Comparison of ENCODE assay signal across 12 cellular contexts in genomic region chr12:89733579-89734201, GRCh38. TPM values are rescaled to one million over a fixed set of nuclear protein-coding genes. Genes with fewer than 3 reads are reported as not detected.
DNase-seq lines count a peak whose midpoint lies in the region; ATAC-seq and TF ChIP-seq lines count a peak whose summit lies in the region.
"Had no signal": no experiment of that assay in that cellular context is flagged by ENCODE, and none has a peak within 500 bp of the region (broad histone marks: within the 10 kb centered on the region; RNA-seq: fewer than 3 reads in every experiment).

No MANE protein-coding gene starts in this region.

- no peak overlapping the region for H3K23ac ChIP-seq in mesenchymal stem cell (ENCODE audit: low read length in 2 of 2)

- WGBS in mesenchymal stem cell = 42% methylated on average over 2 of the region's 5 CpGs

- H3K27me3 Mint-ChIP-seq in CD4-positive, alpha-beta memory T cell = no peaks in the 10 kb centered on the region
- H3K27me3 Mint-ChIP-seq: activated naive CD8-positive, alpha-beta T cell had no signal

- H3K4me2 ChIP-seq in Loucy (ENCODE audit: low read depth, low read length, poor library complexity, severe bottlenecking) (peak overlapping the region; percentile 14), mesenchymal stem cell (ENCODE audit: low read length, poor library complexity, severe bottlenecking) (no peak overlapping the region), Karpas-422 (ENCODE audit: low read depth, low read length, poor library complexity, severe bottlenecking) (no peak overlapping the region)

- no peaks in the 10 kb centered on the region for H3K79me1 ChIP-seq in mesenchymal stem cell (replicated peaks; ENCODE audit: low read length, poor library complexity, severe bottlenecking)

- H2AK5ac ChIP-seq in mesenchymal stem cell (ENCODE audit: low read length, severe bottlenecking) = no peak overlapping the region

- peaks cover 0 to 2% of the 10 kb centered on the region in 2 donors for H3K36me3 Mint-ChIP-seq in CD4-positive, alpha-beta memory T cell

- no peak overlapping the region for H2BK5ac ChIP-seq in mesenchymal stem cell (ENCODE audit: low read depth, low read length, poor library complexity, severe bottlenecking)

- CTCF ChIA-PET in CD4-positive, alpha-beta memory T cell (lab: Charles Lee; ENCODE audit: partially characterized antibody) = no interaction called here

- H2AFZ ChIP-seq in Loucy (ENCODE audit: low read length) = no peak overlapping the region
- no peak overlapping the region for H2AFZ ChIP-seq in mesenchymal stem cell (ENCODE audit: low read depth, low read length)
- no peak overlapping the region for H2AFZ ChIP-seq in Karpas-422 (ENCODE audit: low read length)

- H3K4me3 ChIP-seq in CD4-positive, alpha-beta memory T cell (ENCODE audit: low read length in 2 of 2) = no peak overlapping the region
- H3K4me3 ChIP-seq in Loucy (ENCODE audit: low read length, poor library complexity, severe bottlenecking) = no peak overlapping the region
- peak overlapping the region; percentile 17 for H3K4me3 ChIP-seq in adipocyte (ENCODE audit: low read length)
- H3K4me3 ChIP-seq in mesenchymal stem cell (ENCODE audit: insufficient read depth in 1 of 2, low read depth in 1 of 2, low read length in 2 of 2) = peak overlapping the region in 1 of 2 experiments; percentile 11
- H3K4me3 ChIP-seq in Karpas-422 (ENCODE audit: low read length) = no peak overlapping the region
- H3K4me3 ChIP-seq: skin epidermis, thoracic aorta had no signal

- no peak overlapping the region for H2BK15ac ChIP-seq in mesenchymal stem cell (ENCODE audit: low read depth, poor library complexity, severe bottlenecking)

- peak overlapping the region in 5 of 8 donors; percentile 1 to 54 (median 16) for H3K4me3 Mint-ChIP-seq in CD4-positive, alpha-beta memory T cell
- H3K4me3 Mint-ChIP-seq: activated naive CD8-positive, alpha-beta T cell; T-helper 1 cell treated with Interleukin-12 subunit alpha and Interleukin-12 subunit beta and Interleukin-4 antibody, amounts not matched to agents 30 μg/mL and 1 μg/mL, for 36 hours had no signal

- no peak overlapping the region for H3K14ac ChIP-seq in mesenchymal stem cell (ENCODE audit: low read length in 2 of 2)

- POLR2A ChIA-PET in CD4-positive, alpha-beta memory T cell (lab: Charles Lee; ENCODE audit: partially characterized antibody) = interaction anchor here (0.6 to 1.5 kb wide), 3 partner anchors 23 to 129 kb away, joined by 3 to 8 read pairs (median 3); partner anchors contain the start of gene ATP2B1

- H3K18ac ChIP-seq in mesenchymal stem cell (ENCODE audit: low read depth in 1 of 2, low read length in 2 of 2) = no peak overlapping the region

- no peaks in the 10 kb centered on the region for H3K79me2 ChIP-seq in Loucy (ENCODE audit: insufficient read depth, low read length)
- H3K79me2 ChIP-seq in Karpas-422 (ENCODE audit: low read length) = no peaks in the 10 kb centered on the region

- H4K91ac ChIP-seq in mesenchymal stem cell (ENCODE audit: low read length) = no peak overlapping the region

- TF ChIP-seq CTCF in Loucy (conservative IDR thresholded peaks at IDR 0.05; ENCODE audit: low read length) = no peak

- H3K4ac ChIP-seq in mesenchymal stem cell (ENCODE audit: low read depth in 1 of 2, low read length in 2 of 2) = no peak overlapping the region

- peak overlapping the region in 3 of 7 donors; percentile 1 to 24 (median 6) for H3K27ac Mint-ChIP-seq in CD4-positive, alpha-beta memory T cell
- H3K27ac Mint-ChIP-seq: activated naive CD8-positive, alpha-beta T cell; T-helper 1 cell treated with Interleukin-12 subunit alpha and Interleukin-12 subunit beta and Interleukin-4 antibody, amounts not matched to agents 30 μg/mL and 1 μg/mL, for 36 hours had no signal

- H3K9me2 ChIP-seq in Loucy (replicated peaks; ENCODE audit: low read depth, low read length) (no peaks in the 10 kb centered on the region), Karpas-422 (replicated peaks; ENCODE audit: insufficient read depth, low read length) (0 out of 2 replicates have a peak, but pooled peaks cover 7% of the 10 kb centered on the region)

- DNase-seq in CD4-positive, alpha-beta memory T cell = peak in 4 of 5 donors; percentile 16 to 44 (median 26)
- DNase-seq in adipocyte (ENCODE audit: low read depth) (peak; percentile 89), mesenchymal stem cell (peak; percentile 93), NCI-H2171 treated with DMSO at 0.1 percent for 48 hours (lab: John Stamatoyannopoulos, UW) (no peak), midbrain (lab: John Stamatoyannopoulos, UW) (no peak), Karpas-422 (no peak)

- H3K4me1 Mint-ChIP-seq in CD4-positive, alpha-beta memory T cell = peaks cover 8 to 17% (median 12%) of the 10 kb centered on the region in 4 donors

- H3F3A ChIP-seq in Loucy (ENCODE audit: low read depth) = no peaks in the 10 kb centered on the region

- H3K9me3 ChIP-seq in CD4-positive, alpha-beta memory T cell (ENCODE audit: control insufficient read depth in 1 of 2, low read length in 2 of 2) = no peaks in the 10 kb centered on the region
- no peaks in the 10 kb centered on the region for H3K9me3 ChIP-seq in Loucy (ENCODE audit: insufficient read depth, low read depth, low read length)
- peaks cover 12% of the 10 kb centered on the region for H3K9me3 ChIP-seq in adipocyte (ENCODE audit: control insufficient read depth, low read length)
- H3K9me3 ChIP-seq in mesenchymal stem cell (ENCODE audit: control insufficient read depth, low read length) = peaks cover 18% of the 10 kb centered on the region
- H3K9me3 ChIP-seq in Karpas-422 (ENCODE audit: low read length) = no peaks in the 10 kb centered on the region
- H3K9me3 ChIP-seq: thoracic aorta had no signal

- no peak overlapping the region for H4K8ac ChIP-seq in mesenchymal stem cell (ENCODE audit: low read length)

- no peak overlapping the region for H3K9ac ChIP-seq in Loucy (ENCODE audit: low read depth, low read length, poor library complexity, severe bottlenecking)
- no peak overlapping the region for H3K9ac ChIP-seq in adipocyte (ENCODE audit: low read length)
- H3K9ac ChIP-seq in mesenchymal stem cell (ENCODE audit: low read length) = peak overlapping the region; percentile 92
- H3K9ac ChIP-seq in Karpas-422 (ENCODE audit: low read length) = no peak overlapping the region

- H4K20me1 ChIP-seq in Loucy (ENCODE audit: insufficient read depth, low read length, poor library complexity, severe bottlenecking) = no peaks in the 10 kb centered on the region
- H4K20me1 ChIP-seq in Karpas-422 (ENCODE audit: insufficient read depth, low read depth, low read length) = no peaks in the 10 kb centered on the region

- H3K36me3 ChIP-seq in CD4-positive, alpha-beta memory T cell (ENCODE audit: insufficient read depth, low read length) = no peaks in the 10 kb centered on the region
- H3K36me3 ChIP-seq in Loucy (ENCODE audit: insufficient read depth, low read length) (no peaks in the 10 kb centered on the region), adipocyte (ENCODE audit: control insufficient read depth, insufficient read depth, low read length, severe bottlenecking) (no peaks in the 10 kb centered on the region), mesenchymal stem cell (ENCODE audit: control insufficient read depth in 1 of 2, insufficient read depth in 2 of 2, low read depth in 1 of 2, low read length in 2 of 2) (no peaks in the 10 kb centered on the region), Karpas-422 (ENCODE audit: insufficient read depth, low read length) (no peaks in the 10 kb centered on the region)
- H3K36me3 ChIP-seq: thoracic aorta had no signal

- no peak overlapping the region for H3K27ac ChIP-seq in CD4-positive, alpha-beta memory T cell (ENCODE audit: low read depth, low read length)
- H3K27ac ChIP-seq in mesenchymal stem cell (ENCODE audit: low read length, poor library complexity, severe bottlenecking) = peak overlapping the region; percentile 22
- H3K27ac ChIP-seq in Karpas-422 (ENCODE audit: low read length) = no peak overlapping the region
- H3K27ac ChIP-seq: skin epidermis, thoracic aorta had no signal

- no peaks in the 10 kb centered on the region for H3K27me3 ChIP-seq in CD4-positive, alpha-beta memory T cell (ENCODE audit: insufficient read depth, low read length)
- H3K27me3 ChIP-seq in Loucy (ENCODE audit: insufficient read depth, low read length, poor library complexity, severe bottlenecking) (no peaks in the 10 kb centered on the region), adipocyte (replicated peaks; ENCODE audit: control insufficient read depth, insufficient read depth, low read length) (no peaks in the 10 kb centered on the region), mesenchymal stem cell (ENCODE audit: control insufficient read depth in 1 of 2, insufficient read depth in 1 of 2, low read length in 2 of 2) (no peaks in the 10 kb centered on the region), Karpas-422 (ENCODE audit: low read length) (no peaks in the 10 kb centered on the region)

- H2BK120ac ChIP-seq in mesenchymal stem cell (ENCODE audit: low read depth, low read length) = no peak overlapping the region

- no peak for ATAC-seq in GM21360 (IDR thresholded peaks at IDR 0.05; ENCODE audit: unreplicated experiment)

- H3K4me1 ChIP-seq in CD4-positive, alpha-beta memory T cell (ENCODE audit: insufficient read depth, low read length) = peaks cover 9% of the 10 kb centered on the region
- peaks cover 6% of the 10 kb centered on the region for H3K4me1 ChIP-seq in Loucy (ENCODE audit: insufficient read depth, low read length, poor library complexity, severe bottlenecking)
- H3K4me1 ChIP-seq in adipocyte (ENCODE audit: control insufficient read depth, insufficient read depth, low read length) = peaks cover 33% of the 10 kb centered on the region
- H3K4me1 ChIP-seq in mesenchymal stem cell (ENCODE audit: control insufficient read depth, insufficient read depth, low read depth, low read length) = no peaks in the 10 kb centered on the region
- H3K4me1 ChIP-seq in Karpas-422 (ENCODE audit: low read length) = no peaks in the 10 kb centered on the region

- no peak overlapping the region for H2BK12ac ChIP-seq in mesenchymal stem cell (ENCODE audit: low read length in 2 of 2)

- peaks cover 0 to 9% (median 6%) of the 10 kb centered on the region in 8 donors for H3K9me3 Mint-ChIP-seq in CD4-positive, alpha-beta memory T cell

- intact Hi-C loops in CD4-positive, alpha-beta memory T cell (cut with micrococcal nuclease) = no loop called here

RNA-seq across cellular contexts. Expression of gene ATP2B1, which starts 25.1 kb away (rescaled TPM):
- 10 to 100 TPM; 84.2 to 86.0 TPM for total RNA-seq in CD4-positive, alpha-beta memory T cell
- polyA plus RNA-seq in CD4-positive, alpha-beta memory T cell = 10 to 100 TPM; 57.3 to 61.0 TPM
- 39.7 TPM for polyA plus RNA-seq in mesenchymal stem cell (2013, experiment 1 of 2)
- polyA plus RNA-seq in mesenchymal stem cell (2013, experiment 2 of 2) = 42.6 TPM
- 5.0 and 24.7 TPM in 2 replicates for total RNA-seq in Karpas-422 (2014; rRNA removed; shearing (Covaris generic); ENCODE audit: low replicate concordance)

Comparison
In these comparisons a context has a peak if more than half of its experiments do, and no peak if none do; other contexts are left out.
1. DNase-seq: peak in CD4-positive, alpha-beta memory T cell (4 of 5), adipocyte (single experiment) and mesenchymal stem cell (single experiment); none in NCI-H2171 treated with DMSO at 0.1 percent for 48 hours (single experiment), midbrain (single experiment) and Karpas-422 (single experiment).